Comparison of ENCODE assay signal across 21 cellular contexts in genomic region chr10:132652936-132653590, GRCh38.
"Had no signal": no experiment of that assay in that cellular context is flagged by ENCODE, and none has a peak within 500 bp of the region (broad histone marks: within the 10 kb centered on the region; RNA-seq: fewer than 3 reads in every experiment).

No MANE protein-coding gene starts in this region.

- ATAC-seq: effector memory CD8-positive, alpha-beta T cell; gastrocnemius medialis; left lobe of liver; mucosa of descending colon; naive thymus-derived CD8-positive, alpha-beta T cell had no signal

- H3K9me3 ChIP-seq: esophagus muscularis mucosa, gastrocnemius medialis, mucosa of descending colon, psoas muscle, right lobe of liver, suprapubic skin, tibial artery, upper lobe of left lung, uterus had no signal

- H3K27ac Mint-ChIP-seq: dendritic cell treated with granulocyte-macrophage colony-stimulating factor and Interleukin-4, amounts not matched to agents 40 ng/mL and 50 ng/mL, for 4 days; naive thymus-derived CD8-positive, alpha-beta T cell had no signal

- H3K27me3 ChIP-seq: esophagus muscularis mucosa, gastrocnemius medialis, right lobe of liver, suprapubic skin, tibial artery, upper lobe of left lung, uterus had no signal

- H3K9me3 Mint-ChIP-seq: dendritic cell treated with granulocyte-macrophage colony-stimulating factor and Interleukin-4, amounts not matched to agents 40 ng/mL and 50 ng/mL, for 4 days; effector memory CD8-positive, alpha-beta T cell; naive thymus-derived CD8-positive, alpha-beta T cell had no signal

- H3K4me3 ChIP-seq: esophagus muscularis mucosa, gastrocnemius medialis, mucosa of descending colon, psoas muscle, right lobe of liver, skin epidermis, suprapubic skin, tibial artery, upper lobe of left lung, uterus had no signal

- DNase-seq: effector memory CD8-positive, alpha-beta T cell; gastrocnemius medialis; islet precursor cell; occipital lobe; retina; stimulated activated CD4-positive, alpha-beta T cell treated with anti-CD3 and anti-CD28 coated beads, Interleukin-2, amount 100 ng/mL, for 48 hours; stimulated activated naive CD4-positive, alpha-beta T cell treated with Interleukin-2 at 50 U/mL for 16 hours; uterus had no signal

- H3K4me3 Mint-ChIP-seq: dendritic cell treated with granulocyte-macrophage colony-stimulating factor and Interleukin-4, amounts not matched to agents 40 ng/mL and 50 ng/mL, for 4 days; effector memory CD8-positive, alpha-beta T cell; naive thymus-derived CD8-positive, alpha-beta T cell had no signal

- H3K4me1 ChIP-seq: gastrocnemius medialis, parathyroid adenoma, psoas muscle, suprapubic skin, tibial artery, uterus had no signal

- H3K27ac ChIP-seq: epithelial cell of prostate, esophagus muscularis mucosa, gastrocnemius medialis, parathyroid adenoma, psoas muscle, right lobe of liver, skin epidermis, suprapubic skin, tibial artery, upper lobe of left lung, uterus had no signal

- H3K27me3 Mint-ChIP-seq: dendritic cell treated with granulocyte-macrophage colony-stimulating factor and Interleukin-4, amounts not matched to agents 40 ng/mL and 50 ng/mL, for 4 days; effector memory CD8-positive, alpha-beta T cell; naive thymus-derived CD8-positive, alpha-beta T cell had no signal

- H3K36me3 ChIP-seq: uterus had no signal
